9 cellular contexts compared by ENCODE assay signal in the genomic region with DNA sequence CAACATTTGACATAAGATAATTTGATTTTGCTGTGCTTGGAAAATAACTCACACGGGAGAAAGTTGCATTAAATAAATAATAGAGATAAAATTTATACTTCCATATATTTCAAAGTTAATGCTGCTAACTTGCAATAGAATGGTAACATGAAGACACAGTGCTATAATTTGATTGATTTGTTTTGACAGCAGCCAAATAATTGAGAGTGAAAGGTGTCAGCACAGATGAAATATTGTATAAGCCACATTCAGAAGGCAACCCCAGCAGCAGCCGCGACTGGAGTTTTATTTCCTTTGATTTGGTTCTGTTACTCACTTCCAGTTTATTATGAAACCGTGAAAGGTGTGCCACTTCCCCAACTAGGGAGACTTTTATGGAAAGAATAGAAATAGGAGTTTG.
"Had no signal": no experiment of that assay in that cellular context is flagged by ENCODE, and none has a peak within 500 bp of the region (broad histone marks: within the 10 kb centered on the region; RNA-seq: fewer than 3 reads in every experiment).

No MANE protein-coding gene starts in this region.

- H3K36me3 ChIP-seq: HAP-1 had no signal

- H3K4me2 ChIP-seq: GM23338 had no signal

- DNase-seq: GM23248, GOT3, H7, H9, HCEC 1CT, HFFc6 had no signal

- H3K27ac ChIP-seq: GM23248 had no signal

- ATAC-seq: GM23338, HCT116 had no signal

- H3K4me3 ChIP-seq: GM23248, GM23338, HAP-1 had no signal

- H2AFZ ChIP-seq: GM23248, GM23338 had no signal

- H3K9me3 ChIP-seq: HAP-1 had no signal

- H3K9ac ChIP-seq: GM23248 had no signal
